19 cellular contexts compared by ENCODE assay signal in the genomic region with DNA sequence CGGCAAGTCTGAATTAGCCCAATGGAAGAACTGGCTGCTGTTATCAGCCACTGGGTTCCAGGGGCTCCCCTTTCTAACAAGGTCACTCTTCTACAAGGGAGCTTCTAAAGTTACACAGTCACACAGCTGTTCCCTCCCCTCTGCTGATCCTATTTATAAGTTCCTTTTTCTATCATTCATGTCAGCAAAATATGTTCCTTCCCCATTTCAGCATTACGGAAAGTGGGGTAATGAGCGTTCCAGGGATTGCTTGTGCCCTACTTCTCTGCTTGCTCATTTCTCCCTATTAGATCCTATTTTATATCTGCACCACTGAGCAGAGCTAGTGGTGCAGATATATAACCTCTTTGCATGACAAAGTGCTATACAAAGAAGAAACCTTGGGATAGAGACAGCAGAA. TPM values are rescaled to one million over a fixed set of nuclear protein-coding genes. Genes with fewer than 3 reads are reported as not detected.
DNase-seq lines count a peak whose midpoint lies in the region; ATAC-seq and TF ChIP-seq lines count a peak whose summit lies in the region.
"Had no signal": no experiment of that assay in that cellular context is flagged by ENCODE, and none has a peak within 500 bp of the region (broad histone marks: within the 10 kb centered on the region; RNA-seq: fewer than 3 reads in every experiment).

No MANE protein-coding gene starts in this region.

- H3K36me3 ChIP-seq in OCI-LY3 (replicated peaks; ENCODE audit: low read depth, low read length) (no peaks in the 10 kb centered on the region), left ventricle myocardium inferior (no peaks in the 10 kb centered on the region), PC-3 (ENCODE audit: low read depth, low read length) (no peaks in the 10 kb centered on the region)
- H3K36me3 ChIP-seq: ascending aorta, BE2C, esophagus muscularis mucosa, tibial artery had no signal

- H3K9me3 ChIP-seq in OCI-LY3 (ENCODE audit: insufficient read depth, low read length), result no peaks in the 10 kb centered on the region
- no peaks in the 10 kb centered on the region for H3K9me3 ChIP-seq in left ventricle myocardium inferior (replicated peaks)
- H3K9me3 ChIP-seq in PC-3 (ENCODE audit: low read length), result no peaks in the 10 kb centered on the region
- H3K9me3 ChIP-seq: ascending aorta, BE2C, esophagus muscularis mucosa, tibial artery had no signal

- peak overlapping the region; percentile 33 for H3K4me2 ChIP-seq in OCI-LY3 (ENCODE audit: low read length)
- no peak overlapping the region for H3K4me2 ChIP-seq in PC-3 (ENCODE audit: low read length)

- H4K20me1 ChIP-seq in OCI-LY3 (ENCODE audit: insufficient read depth, low read length) (no peaks in the 10 kb centered on the region), PC-3 (ENCODE audit: low read length) (no peaks in the 10 kb centered on the region)

- POLR2A ChIA-PET in PC-3 (lab: Charles Lee; ENCODE audit: unreplicated experiment), result no interaction called here

- H3K9ac ChIP-seq in OCI-LY3 (ENCODE audit: low read length) (no peak overlapping the region), PC-3 (ENCODE audit: low read length) (no peak overlapping the region)
- H3K9ac ChIP-seq: parathyroid adenoma had no signal

- H3K79me2 ChIP-seq in OCI-LY3 (ENCODE audit: low read length) (no peaks in the 10 kb centered on the region), PC-3 (ENCODE audit: low read length) (no peaks in the 10 kb centered on the region)
- H3K79me2 ChIP-seq: parathyroid adenoma had no signal

- no peaks in the 10 kb centered on the region for H3K9me2 ChIP-seq in PC-3 (replicated peaks; ENCODE audit: low read length)

- H3K27ac ChIP-seq in OCI-LY3 (ENCODE audit: low read length) (no peak overlapping the region), left ventricle myocardium inferior (replicated peaks) (peak overlapping the region; percentile 27), PC-3 (ENCODE audit: low read length) (no peak overlapping the region)
- H3K27ac ChIP-seq: ascending aorta, parathyroid adenoma, tibial artery had no signal

- ATAC-seq in GM21367 (IDR thresholded peaks at IDR 0.05; ENCODE audit: unreplicated experiment) (no peak), PC-3 (no peak)
- ATAC-seq: activated T-helper 17 cell treated with anti-CD3 and anti-CD28 coated beads, Interleukin-2, amount 50 U/mL, for 72 hours; Panc1 had no signal

- no peaks in the 10 kb centered on the region for H3F3A ChIP-seq in PC-3 (ENCODE audit: low read length, unreplicated experiment)

- BruUV-seq in PC-3 (replicated peaks; lab: Mats Ljungman, UMichigan), result no TSS peak

- DNase-seq in GDM1 (lab: John Stamatoyannopoulos, UW) (peak; percentile 36), left ventricle myocardium inferior (no peak), pons (ENCODE audit: low spot score) (peak; percentile 68), NCI-H748 (lab: John Stamatoyannopoulos, UW; ENCODE audit: unreplicated experiment) (no peak), PC-3 (no peak), GM13976 (ENCODE audit: low spot score) (no peak)
- DNase-seq: activated CD4-positive, alpha-beta T cell treated with anti-CD3 and anti-CD28 coated beads, Interleukin-2, amount 50 U/mL, for 1 hour; BE2C; MM.1S; tibial artery had no signal

- CTCF ChIA-PET in PC-3 (lab: Charles Lee), result interaction anchor here (2.7 kb wide), 1 partner anchor 37 kb away, joined by 57 read pairs; no protein-coding TSS in a partner anchor

- H3K4me1 ChIP-seq in OCI-LY3 (ENCODE audit: low read length) (peaks cover 12% of the 10 kb centered on the region), left ventricle myocardium inferior (peaks cover 19% of the 10 kb centered on the region), PC-3 (ENCODE audit: insufficient read depth, low read length) (peaks cover 5% of the 10 kb centered on the region; the same call in 1 of the 2 replicates)
- H3K4me1 ChIP-seq: ascending aorta, BE2C, parathyroid adenoma had no signal

- H3K27me3 ChIP-seq in OCI-LY3 (ENCODE audit: low read depth, low read length), result peaks cover 20% of the 10 kb centered on the region
- H3K27me3 ChIP-seq in left ventricle myocardium inferior (ENCODE audit: low read depth), result no peaks in the 10 kb centered on the region
- H3K27me3 ChIP-seq in PC-3 (ENCODE audit: low read length), result no peaks in the 10 kb centered on the region
- H3K27me3 ChIP-seq: ascending aorta had no signal

- intact Hi-C loops in left ventricle myocardium inferior (cut with micrococcal nuclease) (no loop called here), PC-3 (cut with micrococcal nuclease) (no loop called here)

- in situ Hi-C loops in GM13976 (cut with MboI; ENCODE audit: low sequenced_read_pairs, unreplicated experiment), result no loop called here

- H2AFZ ChIP-seq in OCI-LY3 (ENCODE audit: low read depth, low read length) (0 out of 2 replicates have a peak overlapping the region, but pooled peaks have one; percentile 23), PC-3 (ENCODE audit: low read length) (no peak overlapping the region)
- H2AFZ ChIP-seq: parathyroid adenoma had no signal

- TF ChIP-seq CTCF in OCI-LY3 (IDR thresholded peaks at IDR 0.05; ENCODE audit: low read depth, low read length) (no peak), left ventricle myocardium inferior (IDR thresholded peaks at IDR 0.05; ENCODE audit: borderline replicate concordance) (no peak), PC-3 (conservative IDR thresholded peaks at IDR 0.05; ENCODE audit: low read depth, low read length) (no peak), GM13976 (IDR thresholded peaks at IDR 0.05; ENCODE audit: borderline replicate concordance, control extremely low read depth, extremely low read depth, insufficient read depth, missing control alignments) (no peak)

- no peak overlapping the region for H3K4me3 ChIP-seq in OCI-LY3 (ENCODE audit: low read length)
- H3K4me3 ChIP-seq in left ventricle myocardium inferior, result no peak overlapping the region
- H3K4me3 ChIP-seq in PC-3 (ENCODE audit: low read length), result no peak overlapping the region
- H3K4me3 ChIP-seq: ascending aorta, coronary artery, esophagus muscularis mucosa, tibial artery had no signal

RNA-seq across cellular contexts. Expression of a gene that starts 22.7 kb away (rescaled TPM):
- total RNA-seq in left ventricle myocardium inferior (22.4 TPM), PC-3 (2014; rRNA removed) (4.6 and 10.6 TPM in 2 replicates)
- total RNA-seq: Daoy had no signal

RNA-seq across cellular contexts. Expression of a gene that starts 25.7 kb away (rescaled TPM):
- total RNA-seq in left ventricle myocardium inferior (28.4 TPM), PC-3 (2014; rRNA removed) (24.5 and 27.8 TPM in 2 replicates)

Comparison
In these comparisons a context has a peak if more than half of its experiments do, and no peak if none do; other contexts are left out.
1. DNase-seq: peak in GDM1 (single experiment) and pons (single experiment); none in left ventricle myocardium inferior (single experiment), NCI-H748 (single experiment), PC-3 (single experiment) and GM13976 (single experiment).